Comparison of ENCODE assay signal across 26 cellular contexts in genomic region chrX:137041329-137041728, GRCh38. TPM values are rescaled to one million over a fixed set of nuclear protein-coding genes. Genes with fewer than 3 reads are reported as not detected.
DNase-seq lines count a peak whose midpoint lies in the region; ATAC-seq, FAIRE-seq and TF ChIP-seq lines count a peak whose summit lies in the region.
"Had no signal": no experiment of that assay in that cellular context is flagged by ENCODE, and none has a peak within 500 bp of the region (broad histone marks: within the 10 kb centered on the region; RNA-seq: fewer than 3 reads in every experiment).

No MANE protein-coding gene starts in this region.

- dilution Hi-C loops in mammary epithelial cell (cut with HindIII; ENCODE audit: low sequenced_read_pairs) = no loop called here

- TF ChIP-seq CTCF in mammary epithelial cell (conservative IDR thresholded peaks at IDR 0.05 in 1 of 2, IDR thresholded peaks at IDR 0.05 in 1 of 2; ENCODE audit: extremely low read depth in 1 of 2, insufficient read depth in 1 of 2, low read depth in 1 of 2, low read length in 2 of 2) (no peak), MCF 10A (IDR thresholded peaks at IDR 0.05; ENCODE audit: unreplicated experiment) (no peak), bronchial epithelial cell (IDR thresholded peaks at IDR 0.05; ENCODE audit: insufficient read depth, low read length, severe bottlenecking) (no peak), epithelial cell of esophagus (IDR thresholded peaks at IDR 0.05; ENCODE audit: insufficient read depth, low read depth, low read length, missing control alignments) (no peak), foreskin keratinocyte (conservative IDR thresholded peaks at IDR 0.05) (no peak)

- H3K27ac ChIP-seq in mammary epithelial cell (ENCODE audit: insufficient read depth, low read depth, low read length) (no peak overlapping the region), foreskin keratinocyte (no peak overlapping the region), right cardiac atrium (ENCODE audit: low read length) (no peak overlapping the region)
- H3K27ac ChIP-seq: BLaER1 treated with 17β-estradiol and CSF1 and Interleukin-3, amounts not matched to agents 10 nM and 100 nM; C4-2B had no signal

- no peaks in the 10 kb centered on the region for H3K27me3 ChIP-seq in mammary epithelial cell (ENCODE audit: insufficient read depth, low read length)
- peaks cover under 1% of the 10 kb centered on the region for H3K27me3 ChIP-seq in bronchial epithelial cell (ENCODE audit: control insufficient read depth, insufficient read depth, low read length)
- peaks cover 2% of the 10 kb centered on the region for H3K27me3 ChIP-seq in foreskin keratinocyte
- no peaks in the 10 kb centered on the region for H3K27me3 ChIP-seq in right cardiac atrium (ENCODE audit: control insufficient read depth, insufficient read depth)

- WGBS in mammary epithelial cell (ENCODE audit: low coverage, missing lambda C conversion rate) = 55% methylated on average over 3 of the region's 3 CpGs
- WGBS in right cardiac atrium = 84% methylated on average over 3 of the region's 3 CpGs

- in situ Hi-C loops in mammary epithelial cell (cut with MboI; ENCODE audit: low sequenced_read_pairs in 2 of 2) = no loop called here

- CTCF ChIA-PET in mammary epithelial cell (lab: Charles Lee; ENCODE audit: low non-redundant PET) = no interaction called here
- CTCF ChIA-PET in MCF 10A (lab: Yijun Ruan, JAX) = no interaction called here

- no peak overlapping the region for H3K4me2 ChIP-seq in mammary epithelial cell (ENCODE audit: insufficient read depth, low read depth, low read length)
- H3K4me2 ChIP-seq: BLaER1 treated with 17β-estradiol and CSF1 and Interleukin-3, amounts not matched to agents 10 nM and 100 nM had no signal

- ATAC-seq in foreskin keratinocyte (peak; percentile 72), right cardiac atrium (no peak), HG02678 (IDR thresholded peaks at IDR 0.05; ENCODE audit: unreplicated experiment) (no peak)
- ATAC-seq: CD8-positive, alpha-beta T cell had no signal

- no peak overlapping the region for H3K27ac Mint-ChIP-seq in MCF 10A (ENCODE audit: low read depth, unreplicated experiment)
- H3K27ac Mint-ChIP-seq: B cell; CD4-positive, alpha-beta T cell; CD8-positive, alpha-beta T cell had no signal

- H2AFZ ChIP-seq in mammary epithelial cell (ENCODE audit: low read depth, low read length) = no peak overlapping the region

- no peak overlapping the region for H3K4me3 ChIP-seq in mammary epithelial cell (replicated peaks in 1 of 3; ENCODE audit: insufficient read depth in 1 of 3, low read depth in 2 of 3, low read length in 3 of 3)
- H3K4me3 ChIP-seq in bronchial epithelial cell (ENCODE audit: low read depth, low read length) = no peak overlapping the region
- no peak overlapping the region for H3K4me3 ChIP-seq in epithelial cell of esophagus (ENCODE audit: low read length)
- no peak overlapping the region for H3K4me3 ChIP-seq in right cardiac atrium (ENCODE audit: low read length)
- H3K4me3 ChIP-seq: BLaER1 treated with 17β-estradiol and CSF1 and Interleukin-3, amounts not matched to agents 10 nM and 100 nM had no signal

- H4K20me1 ChIP-seq in mammary epithelial cell (ENCODE audit: insufficient read depth, low read length) = no peaks in the 10 kb centered on the region

- H3K9me3 Mint-ChIP-seq in MCF 10A (ENCODE audit: unreplicated experiment) = no peaks in the 10 kb centered on the region
- H3K9me3 Mint-ChIP-seq: CD4-positive, alpha-beta T cell; CD8-positive, alpha-beta T cell had no signal

- H3K9ac ChIP-seq in mammary epithelial cell (ENCODE audit: insufficient read depth, low read length) = no peak overlapping the region
- H3K9ac ChIP-seq: BLaER1 treated with 17β-estradiol and CSF1 and Interleukin-3, amounts not matched to agents 10 nM and 100 nM had no signal

- H3K27me3 Mint-ChIP-seq in MCF 10A (ENCODE audit: insufficient read depth, unreplicated experiment) = no peaks in the 10 kb centered on the region

- H3K4me1 Mint-ChIP-seq in MCF 10A (ENCODE audit: insufficient read depth, unreplicated experiment) = no peaks in the 10 kb centered on the region
- H3K4me1 Mint-ChIP-seq: B cell had no signal

- POLR2A ChIA-PET in MCF 10A (lab: Yijun Ruan, JAX) = no interaction called here

- H3K36me3 Mint-ChIP-seq in MCF 10A (ENCODE audit: insufficient read depth, unreplicated experiment) = no peaks in the 10 kb centered on the region
- H3K36me3 Mint-ChIP-seq: CD8-positive, alpha-beta T cell had no signal

- intact Hi-C loops in mammary epithelial cell (cut with micrococcal nuclease) (no loop called here), MCF 10A (cut with micrococcal nuclease) (no loop called here), right cardiac atrium (cut with DNase I) (no loop called here)

- DNase-seq in mammary epithelial cell (peak; percentile 12), MCF 10A (ENCODE audit: unreplicated experiment) (no peak), bronchial epithelial cell (ENCODE audit: low read depth) (peak; percentile 10), epithelial cell of esophagus (ENCODE audit: low read depth) (peak; percentile 24), foreskin keratinocyte (peak in 1 of 2 donors; percentile 28), right cardiac atrium (no peak), mesenteric fat pad (ENCODE audit: low spot score) (no peak)
- DNase-seq: 8988T; AML-193; Caco-2; Calu3; CD4-positive, alpha-beta T cell; CD8-positive, alpha-beta T cell; DMS79 treated with DMSO at 0.1 percent for 48 hours; GF-D8 had no signal

- BruUV-seq in mammary epithelial cell (replicated peaks; lab: Mats Ljungman, UMichigan) (no TSS peak), MCF 10A (replicated peaks; lab: Mats Ljungman, UMichigan) (no TSS peak)

- H3K9me3 ChIP-seq in mammary epithelial cell (replicated peaks; ENCODE audit: insufficient read depth, low read length) (no peaks in the 10 kb centered on the region), right cardiac atrium (ENCODE audit: control insufficient read depth, low read length) (no peaks in the 10 kb centered on the region)
- H3K9me3 ChIP-seq: Caco-2 had no signal

- H3K79me2 ChIP-seq in mammary epithelial cell (ENCODE audit: insufficient read depth, low read length) = no peaks in the 10 kb centered on the region

- H3K4me1 ChIP-seq in mammary epithelial cell (ENCODE audit: insufficient read depth, low read length) (no peaks in the 10 kb centered on the region), foreskin keratinocyte (no peaks in the 10 kb centered on the region), right cardiac atrium (ENCODE audit: control insufficient read depth, insufficient read depth, low read length) (no peaks in the 10 kb centered on the region)
- H3K4me1 ChIP-seq: BLaER1 treated with 17β-estradiol and CSF1 and Interleukin-3, amounts not matched to agents 10 nM and 100 nM; Caco-2 had no signal

- H3K4me3 Mint-ChIP-seq in MCF 10A (ENCODE audit: unreplicated experiment) = no peak overlapping the region
- H3K4me3 Mint-ChIP-seq: B cell; CD4-positive, alpha-beta T cell; CD8-positive, alpha-beta T cell had no signal

- H3K36me3 ChIP-seq in mammary epithelial cell (ENCODE audit: insufficient read depth, low read length) (no peaks in the 10 kb centered on the region), bronchial epithelial cell (ENCODE audit: control insufficient read depth, insufficient read depth, low read length) (no peaks in the 10 kb centered on the region)
- H3K36me3 ChIP-seq: BLaER1 treated with 17β-estradiol and CSF1 and Interleukin-3, amounts not matched to agents 10 nM and 100 nM had no signal

- FAIRE-seq in bronchial epithelial cell (lab: Jason Lieb, UNC) = no peak
- FAIRE-seq: A204.1, D721Med, G401.6, GM12891, GM19239 had no signal

RNA-seq across cellular contexts. Expression of gene GPR101, which starts 7.5 kb away (rescaled TPM):
- not detected for total RNA-seq in mammary epithelial cell
- not detected for polyA plus RNA-seq in mammary epithelial cell
- not detected for polyA minus RNA-seq in mammary epithelial cell
- total RNA-seq in MCF 10A (2022) = not detected in 2 replicates
- total RNA-seq in bronchial epithelial cell = not detected in 2 replicates
- total RNA-seq in foreskin keratinocyte = not detected in 2 replicates
- polyA plus RNA-seq in foreskin keratinocyte = not detected in 2 replicates
- total RNA-seq in right cardiac atrium = not detected
- polyA plus RNA-seq in right cardiac atrium = not detected
- not detected for total RNA-seq in mesenteric fat pad
- total RNA-seq: A673, B cell, Caco-2, Calu3 had no signal
- polyA plus RNA-seq: BJ had no signal

Comparison
In these comparisons a context has a peak if more than half of its experiments do, and no peak if none do; other contexts are left out.
1. DNase-seq: peak in mammary epithelial cell (single experiment), bronchial epithelial cell (single experiment) and epithelial cell of esophagus (single experiment); none in MCF 10A (single experiment), right cardiac atrium (0 of 3) and mesenteric fat pad (single experiment).